Comparison of ENCODE assay signal across 8 cellular contexts in the genomic region with DNA sequence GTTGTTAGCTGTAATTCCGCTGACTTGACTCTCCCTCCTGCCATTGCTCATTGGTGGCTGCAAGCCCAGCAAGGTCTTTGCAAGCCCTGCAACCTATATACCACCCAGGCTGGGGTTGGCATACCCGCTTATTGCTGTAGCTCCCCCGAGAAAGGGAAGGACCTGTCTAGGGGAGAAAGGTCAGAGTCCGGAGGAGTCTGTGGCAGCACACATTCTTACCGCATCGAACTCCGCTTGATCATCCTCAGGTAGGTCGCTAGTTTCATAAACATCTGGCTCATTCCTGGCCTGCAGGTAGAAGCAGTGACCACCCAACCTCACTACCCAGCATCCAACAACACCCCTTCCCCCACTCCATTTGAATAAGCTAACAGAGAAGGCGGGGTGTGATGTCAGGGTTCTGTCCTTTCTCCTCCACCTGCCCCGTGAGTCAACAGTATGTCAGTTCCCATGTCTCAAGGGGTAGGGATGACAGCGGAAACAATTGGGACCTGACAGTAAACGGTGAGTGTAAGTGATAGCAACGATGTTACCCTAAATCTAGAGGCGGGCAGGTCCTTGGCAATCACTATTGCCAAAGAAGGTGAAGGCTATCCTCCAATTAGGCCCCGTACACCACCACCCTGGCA. TPM values are rescaled to one million over a fixed set of nuclear protein-coding genes. Genes with fewer than 3 reads are reported as not detected.
A peak's percentile ranks its signal among the peaks of the same experiment; 100 is the strongest.
DNase-seq lines count a peak whose midpoint lies in the region; ATAC-seq lines count a peak whose summit lies in the region.

No MANE protein-coding gene starts in this region.

- DNase-seq in activated CD4-positive, alpha-beta T cell treated with anti-CD3 and anti-CD28 coated beads, Interleukin-2, amount 10 ng/mL, durations not matched to agents 7 days and 5 days = no peak
- no peak for DNase-seq in activated CD4-positive, alpha-beta T cell treated with anti-CD3 and anti-CD28 coated beads for 1 hour
- peak; percentile 40 for DNase-seq in activated CD4-positive, alpha-beta memory T cell treated with anti-CD3 and anti-CD28 coated beads for 36 hours
- no peak for DNase-seq in immature natural killer cell
- no peak for DNase-seq in substantia nigra (lab: John Stamatoyannopoulos, UW)
- DNase-seq in NCI-H524 (lab: John Stamatoyannopoulos, UW) = no peak

- H3K27ac ChIP-seq in substantia nigra (ENCODE audit: low read depth, low read length, poor library complexity, severe bottlenecking) = peak overlapping the region; percentile 82

- peaks cover 51% of the 10 kb centered on the region for H3K4me1 Mint-ChIP-seq in activated CD4-positive, alpha-beta T cell treated with anti-CD3 and anti-CD28 coated beads, Interleukin-2, amount 10 ng/mL, durations not matched to agents 7 days and 5 days
- H3K4me1 Mint-ChIP-seq in activated CD4-positive, alpha-beta memory T cell treated with anti-CD3 and anti-CD28 coated beads for 36 hours (ENCODE audit: low read depth) = peaks cover 49% of the 10 kb centered on the region
- peaks cover 45 to 48% of the 10 kb centered on the region in 2 donors for H3K4me1 Mint-ChIP-seq in immature natural killer cell

- H3K36me3 Mint-ChIP-seq in activated CD4-positive, alpha-beta T cell treated with anti-CD3 and anti-CD28 coated beads, Interleukin-2, amount 10 ng/mL, durations not matched to agents 7 days and 5 days (ENCODE audit: low read depth) = peaks cover 16% of the 10 kb centered on the region
- peaks cover 17% of the 10 kb centered on the region for H3K36me3 Mint-ChIP-seq in activated CD4-positive, alpha-beta memory T cell treated with anti-CD3 and anti-CD28 coated beads for 36 hours
- H3K36me3 Mint-ChIP-seq in immature natural killer cell = peaks cover 0 to 5% (median 0%) of the 10 kb centered on the region in 3 donors

- H3K9me3 Mint-ChIP-seq in activated CD4-positive, alpha-beta T cell treated with anti-CD3 and anti-CD28 coated beads, Interleukin-2, amount 10 ng/mL, durations not matched to agents 7 days and 5 days = no peaks in the 10 kb centered on the region
- H3K9me3 Mint-ChIP-seq in activated CD4-positive, alpha-beta memory T cell treated with anti-CD3 and anti-CD28 coated beads for 36 hours = no peaks in the 10 kb centered on the region
- H3K9me3 Mint-ChIP-seq in immature natural killer cell = no peaks in the 10 kb centered on the region

- H3K27me3 Mint-ChIP-seq in activated CD4-positive, alpha-beta T cell treated with anti-CD3 and anti-CD28 coated beads, Interleukin-2, amount 10 ng/mL, durations not matched to agents 7 days and 5 days = peaks cover 14% of the 10 kb centered on the region
- peaks cover 5% of the 10 kb centered on the region for H3K27me3 Mint-ChIP-seq in activated CD4-positive, alpha-beta memory T cell treated with anti-CD3 and anti-CD28 coated beads for 36 hours
- H3K27me3 Mint-ChIP-seq in immature natural killer cell (ENCODE audit: low read depth in 3 of 3) = peaks cover 0 to 10% (median 2%) of the 10 kb centered on the region in 3 donors

- H3K4me3 Mint-ChIP-seq in activated CD4-positive, alpha-beta T cell treated with anti-CD3 and anti-CD28 coated beads, Interleukin-2, amount 10 ng/mL, durations not matched to agents 7 days and 5 days = peak overlapping the region; percentile 92
- peak overlapping the region; percentile 97 for H3K4me3 Mint-ChIP-seq in activated CD4-positive, alpha-beta memory T cell treated with anti-CD3 and anti-CD28 coated beads for 36 hours
- peak overlapping the region; percentile 90 to 100 (median 98) for H3K4me3 Mint-ChIP-seq in immature natural killer cell

- CTCF ChIA-PET in activated CD4-positive, alpha-beta T cell treated with anti-CD3 and anti-CD28 coated beads, Interleukin-2, amount 10 ng/mL, durations not matched to agents 7 days and 5 days (lab: Charles Lee) = interaction anchor here (0.8 to 1.9 kb wide), 8 partner anchors 13 to 126 kb away, joined by 3 to 6 read pairs (median 3); partner anchors contain the start of gene GLI1
- CTCF ChIA-PET in activated CD4-positive, alpha-beta memory T cell treated with anti-CD3 and anti-CD28 coated beads for 36 hours (lab: Charles Lee) = interaction anchor here (1.2 to 2.2 kb wide), 5 partner anchors 9 to 46 kb away, joined by 3 to 10 read pairs (median 6); no protein-coding TSS in a partner anchor

- peak overlapping the region; percentile 93 for H3K27ac Mint-ChIP-seq in activated CD4-positive, alpha-beta T cell treated with anti-CD3 and anti-CD28 coated beads, Interleukin-2, amount 10 ng/mL, durations not matched to agents 7 days and 5 days
- peak overlapping the region; percentile 87 for H3K27ac Mint-ChIP-seq in activated CD4-positive, alpha-beta memory T cell treated with anti-CD3 and anti-CD28 coated beads for 36 hours
- peak overlapping the region; percentile 85 to 100 (median 94) for H3K27ac Mint-ChIP-seq in immature natural killer cell

- POLR2A ChIA-PET in activated CD4-positive, alpha-beta T cell treated with anti-CD3 and anti-CD28 coated beads, Interleukin-2, amount 10 ng/mL, durations not matched to agents 7 days and 5 days (lab: Charles Lee) = interaction anchor here (1.0 kb wide), 1 partner anchor 22 kb away, joined by 3 read pairs; no protein-coding TSS in a partner anchor
- POLR2A ChIA-PET in activated CD4-positive, alpha-beta memory T cell treated with anti-CD3 and anti-CD28 coated beads for 36 hours (lab: Charles Lee) = interaction anchor here (1.2 to 1.8 kb wide), 4 partner anchors 10 to 26 kb away, joined by 4 to 8 read pairs (median 6); partner anchors contain the start of genes DDIT3 and MBD6

- intact Hi-C loops in activated CD4-positive, alpha-beta memory T cell treated with anti-CD3 and anti-CD28 coated beads for 36 hours (cut with micrococcal nuclease) = loop anchor here (2.0 to 5.0 kb wide), 5 partner anchors 45 to 196 kb away; partner anchors contain the start of genes ARHGAP9 and PIP4K2C

- ATAC-seq in HG02981 (IDR thresholded peaks at IDR 0.05; ENCODE audit: unreplicated experiment) (no peak), GM21619 (IDR thresholded peaks at IDR 0.05; ENCODE audit: unreplicated experiment) (no peak)

RNA-seq across cellular contexts. Expression of gene DCTN2, which starts 1.1 kb away (rescaled TPM):
- 10 to 100 TPM; 79.3 to 80.5 TPM for total RNA-seq in activated CD4-positive, alpha-beta T cell treated with anti-CD3 and anti-CD28 coated beads, Interleukin-2, amount 10 ng/mL, durations not matched to agents 7 days and 5 days
- total RNA-seq in activated CD4-positive, alpha-beta memory T cell treated with anti-CD3 and anti-CD28 coated beads for 36 hours = 10 to 100 TPM; 81.0 to 85.2 TPM
- polyA plus RNA-seq in immature natural killer cell = 10 to 100 TPM; 90.2 to 99.0 (median 93.8) TPM

RNA-seq across cellular contexts. Expression of gene KIF5A, which starts 3.9 kb away (rescaled TPM):
- total RNA-seq in activated CD4-positive, alpha-beta T cell treated with anti-CD3 and anti-CD28 coated beads, Interleukin-2, amount 10 ng/mL, durations not matched to agents 7 days and 5 days = under 1 TPM; 0.64 to 0.89 TPM
- total RNA-seq in activated CD4-positive, alpha-beta memory T cell treated with anti-CD3 and anti-CD28 coated beads for 36 hours = under 1 TPM; 0.90 to 0.99 TPM
- not detected for polyA plus RNA-seq in immature natural killer cell

RNA-seq across cellular contexts. Expression of gene MBD6, which starts 23.3 kb away (rescaled TPM):
- total RNA-seq in activated CD4-positive, alpha-beta T cell treated with anti-CD3 and anti-CD28 coated beads, Interleukin-2, amount 10 ng/mL, durations not matched to agents 7 days and 5 days = 10 to 100 TPM; 66.0 to 80.1 TPM
- 10 to 100 TPM; 43.5 to 48.2 TPM for total RNA-seq in activated CD4-positive, alpha-beta memory T cell treated with anti-CD3 and anti-CD28 coated beads for 36 hours
- polyA plus RNA-seq in immature natural killer cell = 1 to 10 TPM; 1.8 to 5.5 (median 2.7) TPM

RNA-seq across cellular contexts. Expression of gene DDIT3, which starts 25.6 kb away (rescaled TPM):
- 10 to 100 TPM; 10.5 to 11.4 TPM for total RNA-seq in activated CD4-positive, alpha-beta T cell treated with anti-CD3 and anti-CD28 coated beads, Interleukin-2, amount 10 ng/mL, durations not matched to agents 7 days and 5 days
- 10 to 100 TPM; 24.1 to 25.2 TPM for total RNA-seq in activated CD4-positive, alpha-beta memory T cell treated with anti-CD3 and anti-CD28 coated beads for 36 hours
- 10 to 100 TPM; 22.8 to 38.8 (median 29.4) TPM for polyA plus RNA-seq in immature natural killer cell

RNA-seq across cellular contexts. Expression of gene PIP4K2C, which starts 45.1 kb away (rescaled TPM):
- total RNA-seq in activated CD4-positive, alpha-beta T cell treated with anti-CD3 and anti-CD28 coated beads, Interleukin-2, amount 10 ng/mL, durations not matched to agents 7 days and 5 days = 10 to 100 TPM; 17.9 to 20.4 TPM
- 10 to 100 TPM; 17.8 to 20.6 TPM for total RNA-seq in activated CD4-positive, alpha-beta memory T cell treated with anti-CD3 and anti-CD28 coated beads for 36 hours
- polyA plus RNA-seq in immature natural killer cell = 10 to 100 TPM; 33.0 to 61.8 (median 54.1) TPM
